5 cellular contexts compared by ENCODE assay signal in the genomic region with DNA sequence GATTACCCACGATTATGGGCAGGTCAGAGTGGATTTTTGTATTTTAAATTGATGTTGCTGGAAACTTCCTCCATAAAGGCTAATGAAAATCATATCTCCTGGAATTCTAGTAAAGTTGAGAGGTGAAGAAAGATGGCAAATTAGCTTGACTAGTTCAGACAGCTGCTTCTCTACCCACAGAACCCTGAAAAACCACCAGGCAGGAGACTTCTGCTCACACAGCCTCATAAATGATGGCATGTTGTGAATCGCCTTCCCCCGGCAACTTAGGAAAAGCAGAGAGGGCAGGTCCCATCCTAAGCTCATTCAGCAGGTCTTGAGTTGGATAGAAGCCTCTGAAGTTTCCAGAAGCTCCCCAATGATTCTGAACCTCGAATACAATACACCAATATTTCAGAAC.
"Had no signal": no experiment of that assay in that cellular context is flagged by ENCODE, and none has a peak within 500 bp of the region (broad histone marks: within the 10 kb centered on the region; RNA-seq: fewer than 3 reads in every experiment).

No MANE protein-coding gene starts in this region.

- H3K27ac ChIP-seq: GM23248 had no signal

- ATAC-seq: K562 had no signal

- H3K9ac ChIP-seq: GM23248 had no signal

- H2AFZ ChIP-seq: GM23248 had no signal

- H3K27ac Mint-ChIP-seq: H9 had no signal

- H3K4me3 Mint-ChIP-seq: H9 had no signal

- DNase-seq: GM23248, H9, HCEC 1CT, IMR-90 had no signal

- H3K4me3 ChIP-seq: GM23248, K562 had no signal
